9 cellular contexts compared by ENCODE assay signal in genomic region chr6:115896538-115897129, GRCh38.
A peak's percentile ranks its signal among the peaks of the same experiment; 100 is the strongest.
DNase-seq lines count a peak whose midpoint lies in the region; ATAC-seq and TF ChIP-seq lines count a peak whose summit lies in the region.
"Had no signal": no experiment of that assay in that cellular context is flagged by ENCODE, and none has a peak within 500 bp of the region (broad histone marks: within the 10 kb centered on the region; RNA-seq: fewer than 3 reads in every experiment).

No MANE protein-coding gene starts in this region.

- H2BK20ac ChIP-seq in IMR-90 (ENCODE audit: low read depth, low read length) = no peak overlapping the region

- POLR2A ChIA-PET in IMR-90 (lab: Charles Lee; ENCODE audit: unreplicated experiment) = no interaction called here

- no peak overlapping the region for H3K9ac ChIP-seq in IMR-90 (ENCODE audit: low read depth, low read length)

- no peak overlapping the region for H3K56ac ChIP-seq in IMR-90 (ENCODE audit: extremely low read depth, insufficient read depth, low read length)

- H3K4ac ChIP-seq in IMR-90 (ENCODE audit: low read depth, low read length) = no peak overlapping the region

- intact Hi-C loops in IMR-90 (cut with micrococcal nuclease) (loop anchor here (1.0 to 10.0 kb wide), 6 partner anchors 158 to 1902 kb away; no protein-coding TSS in a partner anchor), posterior cingulate gyrus (cut with DNase I) (loop anchor here (1.0 to 10.0 kb wide), 2 partner anchors 1148 to 1902 kb away; no protein-coding TSS in a partner anchor)

- H3K4me1 ChIP-seq in IMR-90 (ENCODE audit: control insufficient read depth, insufficient read depth, low read length) (no peaks in the 10 kb centered on the region), thoracic aorta (ENCODE audit: control insufficient read depth in 1 of 2, low read depth in 2 of 2) (no peaks in the 10 kb centered on the region)
- H3K4me1 ChIP-seq: SJSA1 had no signal

- H3K4me3 ChIP-seq in IMR-90 (ENCODE audit: insufficient read depth, low read depth, low read length) (no peak overlapping the region), thoracic aorta (no peak overlapping the region)
- H3K4me3 ChIP-seq: SJSA1 had no signal

- peak; percentile 42 for ATAC-seq in GM18867 (IDR thresholded peaks at IDR 0.05; ENCODE audit: unreplicated experiment)
- peak; percentile 77 for ATAC-seq in IMR-90 (ENCODE audit: low read depth)
- no peak for ATAC-seq in thoracic aorta (ENCODE audit: insufficient number of reproducible peaks, low FRiP score, low read depth)
- ATAC-seq in HG03135 (IDR thresholded peaks at IDR 0.05; ENCODE audit: unreplicated experiment) = no peak

- dilution Hi-C loops in IMR-90 (cut with HindIII; ENCODE audit: low sequenced_read_pairs, unreplicated experiment) = no loop called here

- H3K27ac ChIP-seq in IMR-90 (ENCODE audit: insufficient read depth, low read length) (no peak overlapping the region), thoracic aorta (no peak overlapping the region)
- H3K27ac ChIP-seq: SJSA1 had no signal

- WGBS in IMR-90 (ENCODE audit: extremely low coverage in 2 of 2, insufficient read length in 1 of 2), 2 experiments = no CpG with 5 or more reads among the region's 2 CpGs

- TF ChIP-seq CTCF in IMR-90 (conservative IDR thresholded peaks at IDR 0.05; ENCODE audit: low read depth, low read length) (peak; percentile 79), thoracic aorta (IDR thresholded peaks at IDR 0.05) (peak; percentile 64)

- no peak overlapping the region for H4K5ac ChIP-seq in IMR-90 (ENCODE audit: low read depth, low read length)

- no peak overlapping the region for H2AK9ac ChIP-seq in IMR-90 (replicated peaks; ENCODE audit: low read depth, low read length, poor library complexity)

- peak; percentile 3 for DNase-seq in COLO668 (lab: John Stamatoyannopoulos, UW; ENCODE audit: unreplicated experiment)
- DNase-seq in IMR-90 = peak; percentile 29
- peak; percentile 54 for DNase-seq in SKM-1 (lab: John Stamatoyannopoulos, UW; ENCODE audit: unreplicated experiment)
- DNase-seq in globus pallidus (ENCODE audit: low spot score) = peak; percentile 58
- DNase-seq in thoracic aorta (ENCODE audit: low spot score) = no peak
- DNase-seq in posterior cingulate gyrus = no peak

- no peak overlapping the region for H4K91ac ChIP-seq in IMR-90 (ENCODE audit: insufficient read depth, low read depth, low read length)

- no peak overlapping the region for H4K8ac ChIP-seq in IMR-90 (ENCODE audit: low read depth in 2 of 2, low read length in 2 of 2)

- H3K36me3 ChIP-seq in IMR-90 (ENCODE audit: control insufficient read depth, insufficient read depth, low read length) = no peaks in the 10 kb centered on the region
- H3K36me3 ChIP-seq in thoracic aorta = no peaks in the 10 kb centered on the region
- H3K36me3 ChIP-seq: SJSA1 had no signal

- H3K9me3 ChIP-seq in IMR-90 (ENCODE audit: control insufficient read depth, insufficient read depth, low read length) (no peaks in the 10 kb centered on the region), thoracic aorta (no peaks in the 10 kb centered on the region)
- H3K9me3 ChIP-seq: SJSA1 had no signal

- no peak overlapping the region for H2BK15ac ChIP-seq in IMR-90 (ENCODE audit: low read depth, low read length)

- in situ Hi-C loops in IMR-90 (cut with MboI; ENCODE audit: low sequenced_read_pairs) = loop anchor here (10.0 kb wide), 1 partner anchor 1152 kb away; no protein-coding TSS in a partner anchor

- H3K27me3 ChIP-seq in IMR-90 (ENCODE audit: control insufficient read depth, insufficient read depth, low read length) = no peaks in the 10 kb centered on the region
- no peaks in the 10 kb centered on the region for H3K27me3 ChIP-seq in thoracic aorta (replicated peaks; ENCODE audit: insufficient read depth)
- H3K27me3 ChIP-seq: SJSA1 had no signal

- H3K9me1 ChIP-seq in IMR-90 (ENCODE audit: insufficient read depth, low read length) = no peaks in the 10 kb centered on the region

- no peak overlapping the region for H3K4me2 ChIP-seq in IMR-90 (ENCODE audit: low read depth, low read length)

- H3K14ac ChIP-seq in IMR-90 (replicated peaks; ENCODE audit: low read depth, low read length) = no peak overlapping the region

- H2BK5ac ChIP-seq in IMR-90 (ENCODE audit: low read depth, low read length, poor library complexity, severe bottlenecking) = no peak overlapping the region

- BruUV-seq in IMR-90 (replicated peaks; lab: Mats Ljungman, UMichigan) = no TSS peak

- no peaks in the 10 kb centered on the region for H3K79me1 ChIP-seq in IMR-90 (ENCODE audit: low read depth in 1 of 2, low read length in 2 of 2)

- CTCF ChIA-PET in IMR-90 (lab: Yijun Ruan, JAX) = interaction anchor here (0.7 to 1.6 kb wide), 6 partner anchors 9 to 1902 kb away, joined by 3 to 10 read pairs (median 4); no protein-coding TSS in a partner anchor

- H2AK5ac ChIP-seq in IMR-90 (ENCODE audit: low read depth, low read length) = no peak overlapping the region

- no peak for TF ChIP-seq POLR2A in IMR-90 (IDR thresholded peaks at IDR 0.05; ENCODE audit: low read depth, low read length)

- TF ChIP-seq RAD21 in IMR-90 (IDR thresholded peaks at IDR 0.05; ENCODE audit: low read length) = peak; percentile 76

- H3K18ac ChIP-seq in IMR-90 (ENCODE audit: low read depth, low read length) = no peak overlapping the region

- H3K23ac ChIP-seq in IMR-90 (ENCODE audit: low read depth, low read length) = no peak overlapping the region

- no peak overlapping the region for H2BK120ac ChIP-seq in IMR-90 (ENCODE audit: low read depth, low read length)

- H2AFZ ChIP-seq in IMR-90 (replicated peaks; ENCODE audit: low read length, poor library complexity) = no peak overlapping the region

- H4K20me1 ChIP-seq in IMR-90 (ENCODE audit: insufficient read depth, low read length) = no peaks in the 10 kb centered on the region; the same call in 1 of the 2 replicates

TF ChIP-seq in IMR-90, 13 proteins besides CTCF, POLR2A, EP300 and RAD21:
- no peak for TF ChIP-seq FOS (IDR thresholded peaks at IDR 0.05; ENCODE audit: low read depth, low read length)
- TF ChIP-seq SMC3 (IDR thresholded peaks at IDR 0.05; ENCODE audit: low read depth, low read length) = peak; percentile 63
- TF ChIP-seq CHD1 (IDR thresholded peaks at IDR 0.05; ENCODE audit: low read depth, low read length) = no peak

Comparison
In these comparisons a context has a peak if more than half of its experiments do, and no peak if none do; other contexts are left out.
1. DNase-seq: peak in COLO668 (single experiment), IMR-90 (single experiment), SKM-1 (single experiment) and globus pallidus (single experiment); none in thoracic aorta (single experiment) and posterior cingulate gyrus (0 of 10).
2. ATAC-seq: peak in GM18867 (single experiment) and IMR-90 (single experiment); none in thoracic aorta (single experiment) and HG03135 (single experiment).